In genomic region chr20:32124916-32125454, GRCh38 we compare ENCODE assay signal across 32 cellular contexts.
"Had no signal": no experiment of that assay in that cellular context is flagged by ENCODE, and none has a peak within 500 bp of the region (broad histone marks: within the 10 kb centered on the region; RNA-seq: fewer than 3 reads in every experiment).

No MANE protein-coding gene starts in this region.

- H3K9me3 ChIP-seq: adrenal gland, body of pancreas, esophagus muscularis mucosa, gastrocnemius medialis, heart left ventricle had no signal

- DNase-seq: activated B cell treated with CpG ODN at 0.5 μM for 24 hours; activated CD4-positive, alpha-beta T cell treated with anti-CD3 and anti-CD28 coated beads for 48 hours; activated CD4-positive, alpha-beta T cell treated with anti-CD3 and anti-CD28 coated beads, Interleukin-2, amount 50 U/mL, for 1 hour; activated CD4-positive, alpha-beta T cell treated with anti-CD3 and anti-CD28 coated beads, Interleukin-2, amount 50 U/mL, for 48 hours; activated CD8-positive, alpha-beta memory T cell treated with anti-CD3 and anti-CD28 coated beads for 24 hours; activated CD8-positive, alpha-beta T cell treated with anti-CD3 and anti-CD28 coated beads for 36 hours; activated gamma-delta T cell; activated naive CD4-positive, alpha-beta T cell; activated naive CD4-positive, alpha-beta T cell treated with anti-CD3 and anti-CD28 coated beads, Interleukin-2, amount 10 ng/mL, durations not matched to agents 7 days and 5 days; activated T-cell treated with anti-CD3 and anti-CD28 coated beads, Interleukin-2, amount 50 U/mL, for 48 hours; adrenal gland; amygdala; aorta; body of pancreas; caudate nucleus; cortex of kidney; dermis blood vessel endothelial cell; effector CD4-positive, alpha-beta T cell; effector memory CD8-positive, alpha-beta T cell; erythroblast; foreskin keratinocyte; gastrocnemius medialis; glutamatergic neuron; heart left ventricle; T-helper 1 cell; T-helper 17 cell; T1000; WERI-Rb-1 had no signal

- H3K27ac Mint-ChIP-seq: activated B cell treated with CpG ODN at 0.5 μM for 24 hours; activated CD8-positive, alpha-beta T cell treated with anti-CD3 and anti-CD28 coated beads for 36 hours; activated naive CD4-positive, alpha-beta T cell treated with anti-CD3 and anti-CD28 coated beads, Interleukin-2, amount 10 ng/mL, durations not matched to agents 7 days and 5 days; T-helper 17 cell; T-helper 2 cell treated with Interferon-gamma antibody and Interleukin-4, amounts not matched to agents 5 μg/mL and 100 μg/mL, for 36 hours had no signal

- H3K36me3 ChIP-seq: adrenal gland, gastrocnemius medialis, WERI-Rb-1 had no signal

- H3K27ac ChIP-seq: adrenal gland, body of pancreas, esophagus muscularis mucosa, foreskin keratinocyte, gastrocnemius medialis, heart left ventricle, WERI-Rb-1 had no signal

- H3K4me3 ChIP-seq: adrenal gland, body of pancreas, esophagus muscularis mucosa, gastrocnemius medialis, heart left ventricle had no signal

- ATAC-seq: activated CD4-positive, CD25-positive, alpha-beta regulatory T cell treated with anti-CD3 and anti-CD28 coated beads, Interleukin-2, amount 50 U/mL, for 24 hours; activated CD8-positive, alpha-beta T cell treated with anti-CD3 and anti-CD28 coated beads for 36 hours; activated naive CD4-positive, alpha-beta T cell treated with anti-CD3 and anti-CD28 coated beads, Interleukin-2, amount 50 U/mL, for 72 hours; body of pancreas; effector memory CD8-positive, alpha-beta T cell; foreskin keratinocyte; gastrocnemius medialis; heart left ventricle; T-helper 17 cell had no signal

- H3K9me3 Mint-ChIP-seq: activated B cell treated with CpG ODN at 0.5 μM for 24 hours; activated CD8-positive, alpha-beta T cell treated with anti-CD3 and anti-CD28 coated beads for 36 hours; activated naive CD4-positive, alpha-beta T cell treated with anti-CD3 and anti-CD28 coated beads, Interleukin-2, amount 10 ng/mL, durations not matched to agents 7 days and 5 days; activated naive CD4-positive, alpha-beta T cell treated with anti-CD3 and anti-CD28 coated beads, Interleukin-2, amount 50 U/mL, for 72 hours; effector memory CD8-positive, alpha-beta T cell; T-helper 2 cell treated with Interferon-gamma antibody and Interleukin-4, amounts not matched to agents 5 μg/mL and 100 μg/mL, for 36 hours had no signal

- H3K4me1 ChIP-seq: adrenal gland, body of pancreas, esophagus muscularis mucosa, foreskin keratinocyte had no signal

- H3K4me1 Mint-ChIP-seq: activated naive CD4-positive, alpha-beta T cell treated with anti-CD3 and anti-CD28 coated beads, Interleukin-2, amount 10 ng/mL, durations not matched to agents 7 days and 5 days had no signal

- H3K4me3 Mint-ChIP-seq: activated B cell treated with CpG ODN at 0.5 μM for 24 hours; activated CD8-positive, alpha-beta T cell treated with anti-CD3 and anti-CD28 coated beads for 36 hours; activated naive CD4-positive, alpha-beta T cell treated with anti-CD3 and anti-CD28 coated beads, Interleukin-2, amount 10 ng/mL, durations not matched to agents 7 days and 5 days; effector memory CD8-positive, alpha-beta T cell; T-helper 17 cell; T-helper 2 cell treated with Interferon-gamma antibody and Interleukin-4, amounts not matched to agents 5 μg/mL and 100 μg/mL, for 36 hours had no signal

- H3K27me3 Mint-ChIP-seq: activated B cell treated with CpG ODN at 0.5 μM for 24 hours; activated CD8-positive, alpha-beta T cell treated with anti-CD3 and anti-CD28 coated beads for 36 hours; activated naive CD4-positive, alpha-beta T cell treated with anti-CD3 and anti-CD28 coated beads, Interleukin-2, amount 10 ng/mL, durations not matched to agents 7 days and 5 days; effector memory CD8-positive, alpha-beta T cell; T-helper 17 cell had no signal

- H3K27me3 ChIP-seq: adrenal gland, body of pancreas, esophagus muscularis mucosa, foreskin keratinocyte, gastrocnemius medialis, heart left ventricle had no signal
